Comparison of ENCODE assay signal across 1 cellular context in the genomic region with DNA sequence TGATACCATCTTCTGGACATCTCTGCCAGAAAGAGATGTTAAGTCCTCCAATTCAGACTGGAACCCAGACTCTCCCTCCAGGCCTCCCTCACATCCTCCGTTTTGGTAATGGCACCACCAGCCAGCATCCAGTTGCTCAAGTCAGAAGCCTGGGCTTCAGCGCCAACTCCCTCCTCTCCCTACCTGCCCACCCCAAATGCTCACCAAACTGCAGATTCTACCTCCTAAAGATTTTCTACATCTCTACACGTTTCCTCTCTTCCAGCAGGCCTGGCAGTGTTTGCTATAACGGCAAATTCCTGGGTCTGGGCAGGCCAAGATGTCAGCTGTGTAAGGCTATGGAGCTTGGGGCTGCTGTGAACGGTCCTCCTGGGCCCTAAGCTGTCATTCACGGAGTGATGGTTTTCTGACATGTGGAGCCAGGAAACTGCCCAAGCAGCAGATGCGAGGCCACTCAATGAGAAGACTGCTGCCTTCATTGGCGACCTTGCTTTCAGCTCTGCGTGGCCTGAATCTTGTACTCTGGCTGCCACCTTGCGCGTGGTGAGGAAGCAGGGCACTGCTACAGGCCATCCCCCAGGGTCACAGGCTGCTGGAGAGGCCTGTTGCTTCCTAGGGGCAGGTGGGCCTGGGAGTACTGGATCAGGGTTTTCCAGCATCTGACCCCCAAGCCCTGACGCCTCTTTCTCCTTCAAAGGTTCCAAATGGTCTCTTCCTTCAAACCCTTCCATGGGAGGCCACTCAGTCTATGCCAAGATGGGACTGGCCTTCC.
A peak's percentile ranks its signal among the peaks of the same experiment; 100 is the strongest.
TF ChIP-seq lines count a peak whose summit lies in the region.

No MANE protein-coding gene starts in this region.

TF ChIP-seq in HepG2, 621 proteins besides CTCF, POLR2A, EP300 and RAD21 (continued from another document and continues in another):
- TF ChIP-seq RERE (CRISPR knock-in tag; IDR thresholded peaks at IDR 0.05; ENCODE audit: low read depth) = no peak
- no peak for TF ChIP-seq ESRRA (CRISPR knock-in tag; IDR thresholded peaks at IDR 0.05; ENCODE audit: low read depth)
- TF ChIP-seq NFE2L1 (CRISPR knock-in tag; IDR thresholded peaks at IDR 0.05; ENCODE audit: borderline replicate concordance) = peak; percentile 64; the same call in 1 of the 2 replicates
- TF ChIP-seq TFDP1 (CRISPR knock-in tag; IDR thresholded peaks at IDR 0.05; ENCODE audit: borderline replicate concordance) = no peak
- 0 out of 2 replicates have a peak, but pooled peaks have one; percentile 45 for TF ChIP-seq ZNF746 (CRISPR knock-in tag; IDR thresholded peaks at IDR 0.05)
- TF ChIP-seq MEIS1 (CRISPR knock-in tag; IDR thresholded peaks at IDR 0.05; ENCODE audit: borderline replicate concordance) = no peak
- TF ChIP-seq SALL1 (CRISPR knock-in tag; IDR thresholded peaks at IDR 0.05) = no peak
- TF ChIP-seq, protein P1, sequence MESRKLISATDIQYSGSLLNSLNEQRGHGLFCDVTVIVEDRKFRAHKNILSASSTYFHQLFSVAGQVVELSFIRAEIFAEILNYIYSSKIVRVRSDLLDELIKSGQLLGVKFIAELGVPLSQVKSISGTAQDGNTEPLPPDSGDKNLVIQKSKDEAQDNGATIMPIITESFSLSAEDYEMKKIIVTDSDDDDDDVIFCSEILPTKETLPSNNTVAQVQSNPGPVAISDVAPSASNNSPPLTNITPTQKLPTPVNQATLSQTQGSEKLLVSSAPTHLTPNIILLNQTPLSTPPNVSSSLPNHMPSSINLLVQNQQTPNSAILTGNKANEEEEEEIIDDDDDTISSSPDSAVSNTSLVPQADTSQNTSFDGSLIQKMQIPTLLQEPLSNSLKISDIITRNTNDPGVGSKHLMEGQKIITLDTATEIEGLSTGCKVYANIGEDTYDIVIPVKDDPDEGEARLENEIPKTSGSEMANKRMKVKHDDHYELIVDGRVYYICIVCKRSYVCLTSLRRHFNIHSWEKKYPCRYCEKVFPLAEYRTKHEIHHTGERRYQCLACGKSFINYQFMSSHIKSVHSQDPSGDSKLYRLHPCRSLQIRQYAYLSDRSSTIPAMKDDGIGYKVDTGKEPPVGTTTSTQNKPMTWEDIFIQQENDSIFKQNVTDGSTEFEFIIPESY (CRISPR knock-in tag; IDR thresholded peaks at IDR 0.05) = no peak
- no peak for TF ChIP-seq ZNF782 (CRISPR knock-in tag; IDR thresholded peaks at IDR 0.05; ENCODE audit: borderline replicate concordance)
- TF ChIP-seq SAFB2 (CRISPR knock-in tag; IDR thresholded peaks at IDR 0.05; ENCODE audit: borderline replicate concordance, low read depth) = no peak
- TF ChIP-seq FOXA3 (CRISPR knock-in tag; IDR thresholded peaks at IDR 0.05) = no peak
- no peak for TF ChIP-seq ZZZ3 (CRISPR knock-in tag; IDR thresholded peaks at IDR 0.05; ENCODE audit: borderline replicate concordance)
- no peak for TF ChIP-seq ZBTB46 (CRISPR knock-in tag; IDR thresholded peaks at IDR 0.05; ENCODE audit: borderline replicate concordance)
- TF ChIP-seq ZNF615 (CRISPR knock-in tag; IDR thresholded peaks at IDR 0.05; ENCODE audit: borderline replicate concordance) = no peak
- peak; percentile 55; the same call in 1 of the 2 replicates for TF ChIP-seq ZNF350 (CRISPR knock-in tag; IDR thresholded peaks at IDR 0.05; ENCODE audit: borderline replicate concordance, low read depth)
- TF ChIP-seq AGO1 (IDR thresholded peaks at IDR 0.05; ENCODE audit: low read depth, low read length, poor library complexity, severe bottlenecking) = no peak
- TF ChIP-seq TAF1 (CRISPR knock-in tag; IDR thresholded peaks at IDR 0.05) = peak; percentile 2; the same call in 1 of the 2 replicates
- no peak for TF ChIP-seq ZNF83 (CRISPR knock-in tag; IDR thresholded peaks at IDR 0.05; ENCODE audit: borderline replicate concordance)
- TF ChIP-seq KDM2A (CRISPR knock-in tag; IDR thresholded peaks at IDR 0.05; ENCODE audit: borderline replicate concordance, low read depth) = 0 out of 2 replicates have a peak, but pooled peaks have one; percentile 44
- TF ChIP-seq ZNF710 (CRISPR knock-in tag; IDR thresholded peaks at IDR 0.05; ENCODE audit: borderline replicate concordance) = 0 out of 2 replicates have a peak, but pooled peaks have one; percentile 11
- TF ChIP-seq KDM1A (CRISPR knock-in tag; IDR thresholded peaks at IDR 0.05) = no peak
- 0 out of 2 replicates have a peak, but pooled peaks have one; percentile 37 for TF ChIP-seq HMGA1 (CRISPR knock-in tag; conservative IDR thresholded peaks at IDR 0.05)
- no peak for TF ChIP-seq ZBTB3 (CRISPR knock-in tag; IDR thresholded peaks at IDR 0.05; ENCODE audit: borderline replicate concordance, low read depth)
- no peak for TF ChIP-seq ISX (CRISPR knock-in tag; conservative IDR thresholded peaks at IDR 0.05)
- TF ChIP-seq DNMT3B (CRISPR knock-in tag; conservative IDR thresholded peaks at IDR 0.05) = no peak
- no peak for TF ChIP-seq ZNF672 (CRISPR knock-in tag; IDR thresholded peaks at IDR 0.05)
- TF ChIP-seq ZNF333 (CRISPR knock-in tag; IDR thresholded peaks at IDR 0.05; ENCODE audit: borderline replicate concordance) = no peak
- TF ChIP-seq ELF3 (CRISPR knock-in tag; IDR thresholded peaks at IDR 0.05) = no peak
- no peak for TF ChIP-seq ZFYVE20 (CRISPR knock-in tag; IDR thresholded peaks at IDR 0.05; ENCODE audit: borderline replicate concordance, low read depth)
- TF ChIP-seq, protein P2, sequence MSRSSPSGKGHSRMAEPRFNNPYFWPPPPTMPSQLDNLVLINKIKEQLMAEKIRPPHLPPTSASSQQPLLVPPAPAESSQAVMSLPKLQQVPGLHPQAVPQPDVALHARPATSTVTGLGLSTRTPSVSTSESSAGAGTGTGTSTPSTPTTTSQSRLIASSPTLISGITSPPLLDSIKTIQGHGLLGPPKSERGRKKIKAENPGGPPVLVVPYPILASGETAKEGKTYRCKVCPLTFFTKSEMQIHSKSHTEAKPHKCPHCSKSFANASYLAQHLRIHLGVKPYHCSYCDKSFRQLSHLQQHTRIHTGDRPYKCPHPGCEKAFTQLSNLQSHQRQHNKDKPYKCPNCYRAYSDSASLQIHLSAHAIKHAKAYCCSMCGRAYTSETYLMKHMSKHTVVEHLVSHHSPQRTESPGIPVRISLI (CRISPR knock-in tag; IDR thresholded peaks at IDR 0.05; ENCODE audit: borderline replicate concordance) = no peak
- no peak for TF ChIP-seq ZNF609 (CRISPR knock-in tag; IDR thresholded peaks at IDR 0.05; ENCODE audit: borderline replicate concordance)
- TF ChIP-seq PHF8 (CRISPR knock-in tag; IDR thresholded peaks at IDR 0.05) = peak; percentile 40; the same call in 1 of the 2 replicates
- peak; percentile 76; the same call in 1 of the 2 replicates for TF ChIP-seq KDM5B (CRISPR knock-in tag; IDR thresholded peaks at IDR 0.05; ENCODE audit: borderline replicate concordance)
- TF ChIP-seq ZNF766 (CRISPR knock-in tag; IDR thresholded peaks at IDR 0.05; ENCODE audit: borderline replicate concordance) = no peak
- TF ChIP-seq KMT2A (CRISPR knock-in tag; IDR thresholded peaks at IDR 0.05) = 0 out of 2 replicates have a peak, but pooled peaks have one; percentile 4
- no peak for TF ChIP-seq ATM (IDR thresholded peaks at IDR 0.05; ENCODE audit: borderline replicate concordance)
- no peak for TF ChIP-seq MXD1 (CRISPR knock-in tag; IDR thresholded peaks at IDR 0.05)
